ENCODE assay signal across 8 cellular contexts in genomic region chr17:61416540-61417363, GRCh38. TPM values are rescaled to one million over a fixed set of nuclear protein-coding genes. Genes with fewer than 3 reads are reported as not detected.
DNase-seq lines count a peak whose midpoint lies in the region; ATAC-seq and TF ChIP-seq lines count a peak whose summit lies in the region.

No MANE protein-coding gene starts in this region.

- H3K9me3 Mint-ChIP-seq in activated naive CD8-positive, alpha-beta T cell treated with anti-CD3 and anti-CD28 coated beads for 36 hours, result no peaks in the 10 kb centered on the region

- no peak overlapping the region for H3K4me3 ChIP-seq in LNCaP clone FGC (ENCODE audit: low read depth, low read length)

- ATAC-seq in Right ventricle myocardium inferior (peak; percentile 87), HG03196 (IDR thresholded peaks at IDR 0.05; ENCODE audit: unreplicated experiment) (no peak)

- peak; percentile 94 for TF ChIP-seq CTCF in LNCaP clone FGC (IDR thresholded peaks at IDR 0.05; ENCODE audit: control insufficient read depth, extremely low read depth, insufficient read depth)

- peaks cover 57% of the 10 kb centered on the region for H3K27me3 Mint-ChIP-seq in activated naive CD8-positive, alpha-beta T cell treated with anti-CD3 and anti-CD28 coated beads for 36 hours

- no peak overlapping the region for H3K27ac Mint-ChIP-seq in activated naive CD8-positive, alpha-beta T cell treated with anti-CD3 and anti-CD28 coated beads for 36 hours

- intact Hi-C loops in Right ventricle myocardium inferior (cut with DNase I), result loop anchor here (10.0 kb wide), 1 partner anchor 58 kb away; no protein-coding TSS in a partner anchor

- no peak overlapping the region for H3K4me3 Mint-ChIP-seq in activated naive CD8-positive, alpha-beta T cell treated with anti-CD3 and anti-CD28 coated beads for 36 hours

- H3K4me1 Mint-ChIP-seq in activated naive CD8-positive, alpha-beta T cell treated with anti-CD3 and anti-CD28 coated beads for 36 hours, result no peaks in the 10 kb centered on the region

- H3K36me3 Mint-ChIP-seq in activated naive CD8-positive, alpha-beta T cell treated with anti-CD3 and anti-CD28 coated beads for 36 hours, result no peaks in the 10 kb centered on the region

- peak; percentile 15 for DNase-seq in NK-92 treated with Interleukin-12 subunit alpha and Interleukin-12 subunit beta, amount 100 ng/mL, for 24 hours (lab: John Stamatoyannopoulos, UW)
- DNase-seq in NK-92 (lab: John Stamatoyannopoulos, UW; ENCODE audit: unreplicated experiment) (no peak), LNCaP clone FGC (ENCODE audit: low read depth) (peak; percentile 70), RPMI8226 (peak; percentile 75), Right ventricle myocardium inferior (ENCODE audit: missing footprints) (peak; percentile 94), occipital lobe (lab: John Stamatoyannopoulos, UW) (peak; percentile 35)
- peak; percentile 64 for DNase-seq in activated naive CD8-positive, alpha-beta T cell treated with anti-CD3 and anti-CD28 coated beads for 36 hours

RNA-seq across cellular contexts. Expression of gene TBX2, which starts 17.1 kb away (rescaled TPM):
- total RNA-seq in activated naive CD8-positive, alpha-beta T cell treated with anti-CD3 and anti-CD28 coated beads for 36 hours, result not detected
- total RNA-seq in Right ventricle myocardium inferior, result 12.1 TPM
- total RNA-seq in occipital lobe, result 0.47 TPM

RNA-seq across cellular contexts. Expression of gene TBX4, which starts 35.5 kb away (rescaled TPM):
- total RNA-seq in activated naive CD8-positive, alpha-beta T cell treated with anti-CD3 and anti-CD28 coated beads for 36 hours, result not detected
- total RNA-seq in Right ventricle myocardium inferior (not detected), occipital lobe (not detected)
